ENCODE assay signal across 17 cellular contexts in the genomic region with DNA sequence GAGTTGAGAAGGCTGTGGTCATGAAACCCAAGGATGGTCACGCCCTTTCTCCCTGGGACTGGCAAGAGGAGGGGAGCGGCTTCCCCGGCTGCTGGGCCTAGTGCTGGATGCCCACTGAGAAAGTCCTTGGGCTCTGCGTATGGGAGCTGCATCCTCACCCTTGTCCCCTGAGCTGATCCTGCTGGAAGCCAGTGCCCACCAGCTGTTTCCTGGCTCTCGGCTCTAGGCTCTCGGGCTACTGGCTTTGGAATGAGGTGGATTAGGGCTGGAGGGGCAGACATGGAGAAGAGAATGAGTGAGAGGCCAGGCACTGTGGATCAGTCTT.
DNase-seq lines count a peak whose midpoint lies in the region; ATAC-seq and TF ChIP-seq lines count a peak whose summit lies in the region.
"Had no signal": no experiment of that assay in that cellular context is flagged by ENCODE, and none has a peak within 500 bp of the region (broad histone marks: within the 10 kb centered on the region; RNA-seq: fewer than 3 reads in every experiment).

No MANE protein-coding gene starts in this region.

- H3K4me2 ChIP-seq in SK-N-SH (no peak overlapping the region), neuronal stem cell (ENCODE audit: insufficient read depth, low read length, poor library complexity, severe bottlenecking) (no peak overlapping the region)
- H3K4me2 ChIP-seq: GM23338 had no signal

- no peak overlapping the region for H2BK5ac ChIP-seq in neuronal stem cell (ENCODE audit: low read length)

- H2AK5ac ChIP-seq in neuronal stem cell (ENCODE audit: low read depth, low read length), result no peak overlapping the region

- H3K36me3 ChIP-seq in SK-N-SH (replicated peaks in 1 of 2; ENCODE audit: control insufficient read depth in 1 of 2, insufficient read depth in 2 of 2, low read length in 1 of 2), result no peaks in the 10 kb centered on the region
- no peaks in the 10 kb centered on the region for H3K36me3 ChIP-seq in BE2C
- H3K36me3 ChIP-seq in WERI-Rb-1, result no peaks in the 10 kb centered on the region
- H3K36me3 ChIP-seq in neuronal stem cell (replicated peaks in 1 of 2; ENCODE audit: control insufficient read depth in 2 of 2, insufficient read depth in 2 of 2, low read length in 2 of 2), result no peaks in the 10 kb centered on the region
- H3K36me3 ChIP-seq: Peyer's patch had no signal

- peak; percentile 45 for DNase-seq in SK-N-SH
- peak; percentile 27 for DNase-seq in BE2C
- peak; percentile 70 for DNase-seq in WERI-Rb-1
- DNase-seq in neuronal stem cell (ENCODE audit: low spot score), result no peak
- no peak for DNase-seq in activated CD4-positive, alpha-beta T cell treated with anti-CD3 and anti-CD28 coated beads for 4 hours
- no peak for DNase-seq in GM19238 (ENCODE audit: insufficient read length, low spot score)
- no peak for DNase-seq in putamen (ENCODE audit: low spot score)
- DNase-seq: 8988T; Caco-2; CD4-positive, CD25-positive, alpha-beta regulatory T cell; MM.1S; NCI-H526 treated with DMSO at 0.1 percent for 48 hours; Peyer's patch had no signal

- H4K91ac ChIP-seq in neuronal stem cell (ENCODE audit: low read depth, low read length, poor library complexity), result no peak overlapping the region

- H3K4me1 ChIP-seq in SK-N-SH (ENCODE audit: control insufficient read depth in 1 of 2, insufficient read depth in 2 of 2, low read depth in 1 of 2, low read length in 1 of 2) (peaks cover 6 to 48% of the 10 kb centered on the region in 2 experiments; a peak in 2 of 4 replicates), BE2C (peaks cover 47% of the 10 kb centered on the region), neuronal stem cell (ENCODE audit: control insufficient read depth in 2 of 2, insufficient read depth in 1 of 2, low read depth in 1 of 2, low read length in 2 of 2) (peaks cover 0 to 2% of the 10 kb centered on the region in 2 donors)
- H3K4me1 ChIP-seq: Caco-2, Peyer's patch had no signal

- no peaks in the 10 kb centered on the region for H3K9me2 ChIP-seq in SK-N-SH

- TF ChIP-seq EP300 in SK-N-SH (IDR thresholded peaks at IDR 0.05; ENCODE audit: borderline replicate concordance in 1 of 2, low read depth in 1 of 2, low read length in 1 of 2), result no peak

- no peaks in the 10 kb centered on the region for H3K79me1 ChIP-seq in neuronal stem cell (ENCODE audit: low read depth, low read length)

- H4K20me1 ChIP-seq in SK-N-SH (ENCODE audit: insufficient read depth), result no peaks in the 10 kb centered on the region

- no peaks in the 10 kb centered on the region for H3F3A ChIP-seq in SK-N-SH (replicated peaks; ENCODE audit: insufficient read depth)

- H2BK120ac ChIP-seq in neuronal stem cell (ENCODE audit: low read depth, low read length), result no peak overlapping the region

- no peak overlapping the region for H2AFZ ChIP-seq in SK-N-SH (ENCODE audit: low read depth)
- H2AFZ ChIP-seq in neuronal stem cell (ENCODE audit: low read length), result no peak overlapping the region
- H2AFZ ChIP-seq: GM23338 had no signal

- 44% methylated on average over 6 of the region's 6 CpGs for WGBS in SK-N-SH (ENCODE audit: low lambda C conversion rate)
- no CpG with 5 or more reads among the region's 6 CpGs for WGBS in neuronal stem cell (ENCODE audit: extremely low coverage in 2 of 2, insufficient read length in 2 of 2, insufficient replicate concordance in 1 of 2), 2 donors

- H3K18ac ChIP-seq in neuronal stem cell (ENCODE audit: low read length), result no peak overlapping the region

- no peaks in the 10 kb centered on the region for H3K79me2 ChIP-seq in SK-N-SH (ENCODE audit: insufficient read depth)

- peak overlapping the region; percentile 5 for H3K23ac ChIP-seq in neuronal stem cell (ENCODE audit: low read depth, low read length, poor library complexity)

- CTCF ChIA-PET in SK-N-SH (lab: Yijun Ruan, JAX), result interaction anchor here (1.1 to 1.9 kb wide), 3 partner anchors 21 to 243 kb away, joined by 3 to 7 read pairs (median 3); a partner anchor contains a TSS

- H3K27ac ChIP-seq in SK-N-SH (ENCODE audit: low read depth in 2 of 2, low read length in 1 of 2), result peak overlapping the region in 1 of 2 experiments; percentile 39; a peak in 1 of 4 replicates
- H3K27ac ChIP-seq in WERI-Rb-1, result no peak overlapping the region; the same call in 1 of the 2 replicates
- H3K27ac ChIP-seq in neuronal stem cell (replicated peaks; ENCODE audit: low read length), result no peak overlapping the region
- H3K27ac ChIP-seq: Peyer's patch had no signal

- ATAC-seq in SK-N-SH treated with all-trans-retinoic acid at 6 μM for 48 hours, result no peak
- ATAC-seq: GM12878, Right ventricle myocardium inferior had no signal

- no peak for TF ChIP-seq CTCF in SK-N-SH (IDR thresholded peaks at IDR 0.05)
- no peak for TF ChIP-seq CTCF in BE2C (IDR thresholded peaks at IDR 0.05; ENCODE audit: low read depth, low read length)
- TF ChIP-seq CTCF in WERI-Rb-1 (IDR thresholded peaks at IDR 0.05; ENCODE audit: low read depth, low read length), result no peak

- no peak for TF ChIP-seq RAD21 in SK-N-SH (IDR thresholded peaks at IDR 0.05; ENCODE audit: low read length)

- H3K27me3 ChIP-seq in SK-N-SH (ENCODE audit: insufficient read depth), result no peaks in the 10 kb centered on the region
- H3K27me3 ChIP-seq in BE2C, result no peaks in the 10 kb centered on the region
- no peaks in the 10 kb centered on the region for H3K27me3 ChIP-seq in WERI-Rb-1 (ENCODE audit: insufficient read depth, low read depth, severe bottlenecking)
- peaks cover 0 to 4% (median 0%) of the 10 kb centered on the region in 3 experiments for H3K27me3 ChIP-seq in neuronal stem cell (ENCODE audit: control insufficient read depth in 3 of 3, insufficient read depth in 3 of 3, low read depth in 1 of 3, low read length in 3 of 3)
- H3K27me3 ChIP-seq: Peyer's patch had no signal

- H2BK15ac ChIP-seq in neuronal stem cell (ENCODE audit: low read length), result no peak overlapping the region

- POLR2A ChIA-PET in SK-N-SH (lab: Yijun Ruan, JAX), result no interaction called here

- no peak overlapping the region for H4K8ac ChIP-seq in neuronal stem cell (ENCODE audit: low read depth, low read length)

- no peak overlapping the region for H2BK12ac ChIP-seq in neuronal stem cell (ENCODE audit: low read length)

- H3K4me3 ChIP-seq in SK-N-SH (ENCODE audit: low read depth in 2 of 2, low read length in 1 of 2) (no peak overlapping the region), BE2C (ENCODE audit: low read depth, low read length) (no peak overlapping the region), WERI-Rb-1 (ENCODE audit: low read depth, low read length) (no peak overlapping the region), neuronal stem cell (ENCODE audit: low read length in 2 of 2) (no peak overlapping the region)
- H3K4me3 ChIP-seq: GM12878, GM23338, Peyer's patch had no signal

- H3K9me3 ChIP-seq in SK-N-SH (no peaks in the 10 kb centered on the region), BE2C (no peaks in the 10 kb centered on the region), WERI-Rb-1 (ENCODE audit: severe bottlenecking) (no peaks in the 10 kb centered on the region), neuronal stem cell (replicated peaks in 1 of 2; ENCODE audit: control insufficient read depth in 2 of 2, insufficient read depth in 1 of 2, low read depth in 1 of 2, low read length in 2 of 2) (peaks cover 0 to 7% of the 10 kb centered on the region in 2 donors)
- H3K9me3 ChIP-seq: Caco-2 had no signal

- no peak overlapping the region for H3K14ac ChIP-seq in neuronal stem cell (ENCODE audit: low read length)

- no peak overlapping the region for H3K4ac ChIP-seq in neuronal stem cell (ENCODE audit: low read length)

- no peak overlapping the region for H3K9ac ChIP-seq in SK-N-SH
- H3K9ac ChIP-seq in neuronal stem cell (ENCODE audit: low read depth, low read length, poor library complexity), result no peak overlapping the region

TF ChIP-seq in SK-N-SH, 30 proteins besides CTCF, POLR2A, EP300 and RAD21 (continues in another document):
- TF ChIP-seq, protein P1, sequence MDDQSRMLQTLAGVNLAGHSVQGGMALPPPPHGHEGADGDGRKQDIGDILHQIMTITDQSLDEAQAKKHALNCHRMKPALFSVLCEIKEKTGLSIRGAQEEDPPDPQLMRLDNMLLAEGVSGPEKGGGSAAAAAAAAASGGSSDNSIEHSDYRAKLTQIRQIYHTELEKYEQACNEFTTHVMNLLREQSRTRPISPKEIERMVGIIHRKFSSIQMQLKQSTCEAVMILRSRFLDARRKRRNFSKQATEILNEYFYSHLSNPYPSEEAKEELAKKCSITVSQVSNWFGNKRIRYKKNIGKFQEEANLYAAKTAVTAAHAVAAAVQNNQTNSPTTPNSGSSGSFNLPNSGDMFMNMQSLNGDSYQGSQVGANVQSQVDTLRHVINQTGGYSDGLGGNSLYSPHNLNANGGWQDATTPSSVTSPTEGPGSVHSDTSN (IDR thresholded peaks at IDR 0.05), result no peak
- TF ChIP-seq FOXJ3 (CRISPR knock-in tag; IDR thresholded peaks at IDR 0.05), result no peak

TF ChIP-seq in SK-N-SH treated with all-trans-retinoic acid at 6 μM for 48 hours, 23 proteins besides CTCF, POLR2A, EP300 and RAD21 (continues in another document):
- TF ChIP-seq, protein P2, sequence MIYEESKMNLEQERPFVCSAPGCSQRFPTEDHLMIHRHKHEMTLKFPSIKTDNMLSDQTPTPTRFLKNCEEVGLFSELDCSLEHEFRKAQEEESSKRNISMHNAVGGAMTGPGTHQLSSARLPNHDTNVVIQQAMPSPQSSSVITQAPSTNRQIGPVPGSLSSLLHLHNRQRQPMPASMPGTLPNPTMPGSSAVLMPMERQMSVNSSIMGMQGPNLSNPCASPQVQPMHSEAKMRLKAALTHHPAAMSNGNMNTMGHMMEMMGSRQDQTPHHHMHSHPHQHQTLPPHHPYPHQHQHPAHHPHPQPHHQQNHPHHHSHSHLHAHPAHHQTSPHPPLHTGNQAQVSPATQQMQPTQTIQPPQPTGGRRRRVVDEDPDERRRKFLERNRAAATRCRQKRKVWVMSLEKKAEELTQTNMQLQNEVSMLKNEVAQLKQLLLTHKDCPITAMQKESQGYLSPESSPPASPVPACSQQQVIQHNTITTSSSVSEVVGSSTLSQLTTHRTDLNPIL (CRISPR knock-in tag; IDR thresholded peaks at IDR 0.05; ENCODE audit: low read depth), result no peak
- TF ChIP-seq ZFP3 (CRISPR knock-in tag; IDR thresholded peaks at IDR 0.05), result no peak
- TF ChIP-seq, protein P3, sequence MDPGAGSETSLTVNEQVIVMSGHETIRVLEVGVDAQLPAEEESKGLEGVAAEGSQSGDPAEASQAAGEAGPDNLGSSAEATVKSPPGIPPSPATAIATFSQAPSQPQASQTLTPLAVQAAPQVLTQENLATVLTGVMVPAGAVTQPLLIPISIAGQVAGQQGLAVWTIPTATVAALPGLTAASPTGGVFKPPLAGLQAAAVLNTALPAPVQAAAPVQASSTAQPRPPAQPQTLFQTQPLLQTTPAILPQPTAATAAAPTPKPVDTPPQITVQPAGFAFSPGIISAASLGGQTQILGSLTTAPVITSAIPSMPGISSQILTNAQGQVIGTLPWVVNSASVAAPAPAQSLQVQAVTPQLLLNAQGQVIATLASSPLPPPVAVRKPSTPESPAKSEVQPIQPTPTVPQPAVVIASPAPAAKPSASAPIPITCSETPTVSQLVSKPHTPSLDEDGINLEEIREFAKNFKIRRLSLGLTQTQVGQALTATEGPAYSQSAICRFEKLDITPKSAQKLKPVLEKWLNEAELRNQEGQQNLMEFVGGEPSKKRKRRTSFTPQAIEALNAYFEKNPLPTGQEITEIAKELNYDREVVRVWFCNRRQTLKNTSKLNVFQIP (CRISPR knock-in tag; IDR thresholded peaks at IDR 0.05; ENCODE audit: borderline replicate concordance, low read depth), result no peak
- no peak for TF ChIP-seq TOX (CRISPR knock-in tag; IDR thresholded peaks at IDR 0.05; ENCODE audit: borderline replicate concordance)

Comparison
In these comparisons a context has a peak if more than half of its experiments do, and no peak if none do; other contexts are left out.
1. DNase-seq: peak in SK-N-SH (single experiment), BE2C (single experiment) and WERI-Rb-1 (single experiment); none in neuronal stem cell (single experiment), activated CD4-positive, alpha-beta T cell treated with anti-CD3 and anti-CD28 coated beads for 4 hours (0 of 2), GM19238 (single experiment) and putamen (single experiment).